Comparison of ENCODE assay signal across 17 cellular contexts in the genomic region with DNA sequence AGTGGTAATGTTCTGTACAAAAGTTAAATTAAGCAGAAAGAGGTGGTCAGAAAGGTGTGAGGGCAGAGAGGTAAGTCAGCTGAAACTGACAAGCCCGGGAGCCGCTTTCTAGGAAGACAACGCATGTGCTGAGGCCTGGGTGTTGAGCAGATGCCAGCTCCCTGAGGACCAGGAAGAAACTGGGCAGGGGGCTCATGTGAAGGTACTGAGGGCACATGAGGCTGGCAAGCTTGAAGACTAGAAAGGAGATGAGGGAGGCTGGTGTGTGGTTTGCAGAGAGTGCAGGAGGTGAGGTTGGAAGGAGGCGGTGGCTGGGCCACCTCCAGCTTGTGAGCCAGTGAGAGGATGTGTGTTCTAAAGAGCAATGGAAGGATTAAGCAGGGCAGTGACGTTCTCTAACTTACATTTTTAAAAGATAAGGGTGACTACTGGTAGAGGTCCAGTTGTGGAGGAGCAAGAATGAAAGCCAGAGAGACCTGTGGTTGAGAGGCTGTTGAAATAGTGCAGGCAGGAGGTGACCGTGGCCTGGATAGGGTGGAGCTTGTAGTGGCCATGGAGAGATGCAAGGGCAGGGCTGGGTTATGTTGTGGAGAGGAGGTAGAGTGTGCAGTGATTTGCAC.
"Had no signal": no experiment of that assay in that cellular context is flagged by ENCODE, and none has a peak within 500 bp of the region (broad histone marks: within the 10 kb centered on the region; RNA-seq: fewer than 3 reads in every experiment).

No MANE protein-coding gene starts in this region.

- H3K27me3 ChIP-seq: neutrophil, tibial nerve, vagina had no signal

- ATAC-seq: activated CD4-positive, CD25-positive, alpha-beta regulatory T cell treated with anti-CD3 and anti-CD28 coated beads, Interleukin-2, amount 50 U/mL, for 24 hours; left colon; natural killer cell; stimulated activated naive B cell treated with anti-CD40 and anti-IgM and Interleukin-4, amounts not matched to agents 10 μg/mL and 1 μg/mL and 100 μg/mL, for 72 hours had no signal

- H3K4me3 ChIP-seq: tibial nerve, vagina had no signal

- H3K9me3 ChIP-seq: neutrophil, tibial nerve, vagina had no signal

- H3K36me3 ChIP-seq: neutrophil had no signal

- DNase-seq: activated CD4-positive, alpha-beta T cell treated with anti-CD3 and anti-CD28 coated beads, Interleukin-2, amount 50 U/mL, for 1 hour; activated CD8-positive, alpha-beta memory T cell treated with anti-CD3 and anti-CD28 coated beads for 24 hours; activated naive CD4-positive, alpha-beta T cell; activated T-cell treated with anti-CD3 and anti-CD28 coated beads for 4 hours; aorta; foreskin melanocyte; left colon; natural killer cell; posterior cingulate gyrus; retina; stimulated activated CD4-positive, alpha-beta T cell treated with anti-CD3 and anti-CD28 coated beads, Interleukin-2, amount 100 ng/mL, for 48 hours; stimulated activated naive B cell treated with anti-CD40 and anti-IgM and Interleukin-4, amounts not matched to agents 10 μg/mL and 1 μg/mL and 100 μg/mL, for 72 hours; substantia nigra had no signal

- H3K27ac ChIP-seq: neutrophil had no signal
